9 cellular contexts compared by ENCODE assay signal in genomic region chr5:154395407-154396106, GRCh38. TPM values are rescaled to one million over a fixed set of nuclear protein-coding genes. Genes with fewer than 3 reads are reported as not detected.
DNase-seq lines count a peak whose midpoint lies in the region; TF ChIP-seq lines count a peak whose summit lies in the region.
"Had no signal": no experiment of that assay in that cellular context is flagged by ENCODE, and none has a peak within 500 bp of the region (broad histone marks: within the 10 kb centered on the region; RNA-seq: fewer than 3 reads in every experiment).

No MANE protein-coding gene starts in this region.

- TF ChIP-seq CTCF in GM20000 (IDR thresholded peaks at IDR 0.05; ENCODE audit: extremely low read depth, missing control alignments), result no peak
- no peak for TF ChIP-seq CTCF in endodermal cell (conservative IDR thresholded peaks at IDR 0.05)

- no peak overlapping the region for H3K4me3 ChIP-seq in endodermal cell (ENCODE audit: low read length)

- peaks cover 21% of the 10 kb centered on the region for H3K36me3 Mint-ChIP-seq in endodermal cell (ENCODE audit: low read depth)
- H3K36me3 Mint-ChIP-seq in activated CD4-positive, alpha-beta memory T cell treated with anti-CD3 and anti-CD28 coated beads, Interleukin-2, amount 10 ng/mL, durations not matched to agents 7 days and 5 days (ENCODE audit: low read depth), result peaks cover 14% of the 10 kb centered on the region

- H3K4me1 Mint-ChIP-seq in endodermal cell, result peaks cover 2% of the 10 kb centered on the region
- H3K4me1 Mint-ChIP-seq in activated CD4-positive, alpha-beta memory T cell treated with anti-CD3 and anti-CD28 coated beads, Interleukin-2, amount 10 ng/mL, durations not matched to agents 7 days and 5 days, result peaks cover 5% of the 10 kb centered on the region

- H3K4me1 ChIP-seq in endodermal cell (ENCODE audit: control insufficient read depth, insufficient read depth, low read length), result no peaks in the 10 kb centered on the region

- POLR2A ChIA-PET in activated CD4-positive, alpha-beta memory T cell treated with anti-CD3 and anti-CD28 coated beads, Interleukin-2, amount 10 ng/mL, durations not matched to agents 7 days and 5 days (lab: Charles Lee), result no interaction called here

- no peak overlapping the region for H3K4me3 Mint-ChIP-seq in endodermal cell
- no peak overlapping the region for H3K4me3 Mint-ChIP-seq in activated CD4-positive, alpha-beta memory T cell treated with anti-CD3 and anti-CD28 coated beads, Interleukin-2, amount 10 ng/mL, durations not matched to agents 7 days and 5 days
- H3K4me3 Mint-ChIP-seq: stimulated activated naive CD8-positive, alpha-beta T cell treated with anti-CD3 and anti-CD28 coated beads, Interleukin-15, Interleukin-2, amounts not matched to agents 100 ng/mL and 50 ng/mL, for 24 hours had no signal

- H3K27me3 ChIP-seq in endodermal cell (ENCODE audit: control insufficient read depth, insufficient read depth, low read length, poor library complexity, severe bottlenecking), result no peaks in the 10 kb centered on the region

- no peaks in the 10 kb centered on the region for H3K9me3 ChIP-seq in endodermal cell (ENCODE audit: control insufficient read depth, low read length)

- WGBS in endodermal cell (ENCODE audit: insufficient coverage in 1 of 2, insufficient read length in 1 of 2), 2 experiments, result 62 to 73% methylated on average over 9 to 14 of the region's 14 CpGs

- CTCF ChIA-PET in activated CD4-positive, alpha-beta memory T cell treated with anti-CD3 and anti-CD28 coated beads, Interleukin-2, amount 10 ng/mL, durations not matched to agents 7 days and 5 days (lab: Charles Lee), result interaction anchor here (1.2 to 1.5 kb wide), 2 partner anchors 9 to 323 kb away, joined by 4 to 5 read pairs; no protein-coding TSS in a partner anchor

- DNase-seq in COR-L47 (lab: John Stamatoyannopoulos, UW) (peak; percentile 71), GM20000 (ENCODE audit: low spot score) (peak; percentile 55), M059J (ENCODE audit: low read depth) (peak; percentile 71), endodermal cell (peak; percentile 82), hippocampal formation (lab: John Stamatoyannopoulos, UW) (no peak), HuH-7 (ENCODE audit: low spot score) (no peak)
- no peak for DNase-seq in activated T-cell treated with anti-CD3 and anti-CD28 coated beads, Interleukin-2, amount 50 U/mL, for 1 hour
- DNase-seq in activated CD4-positive, alpha-beta memory T cell treated with anti-CD3 and anti-CD28 coated beads, Interleukin-2, amount 10 ng/mL, durations not matched to agents 7 days and 5 days, result no peak

- H3K27ac Mint-ChIP-seq in endodermal cell, result no peak overlapping the region
- H3K27ac Mint-ChIP-seq in activated CD4-positive, alpha-beta memory T cell treated with anti-CD3 and anti-CD28 coated beads, Interleukin-2, amount 10 ng/mL, durations not matched to agents 7 days and 5 days, result no peak overlapping the region
- H3K27ac Mint-ChIP-seq: stimulated activated naive CD8-positive, alpha-beta T cell treated with anti-CD3 and anti-CD28 coated beads, Interleukin-15, Interleukin-2, amounts not matched to agents 100 ng/mL and 50 ng/mL, for 24 hours had no signal

- no peak overlapping the region for H3K27ac ChIP-seq in endodermal cell (ENCODE audit: low read depth, low read length)

- H3K36me3 ChIP-seq in endodermal cell (ENCODE audit: control insufficient read depth, insufficient read depth, low read length), result peaks cover 52% of the 10 kb centered on the region

- no peak overlapping the region for H3K9ac ChIP-seq in endodermal cell (ENCODE audit: extremely low read depth, low read length, poor library complexity, severe bottlenecking)

- no peaks in the 10 kb centered on the region for H3K9me3 Mint-ChIP-seq in endodermal cell
- H3K9me3 Mint-ChIP-seq in activated CD4-positive, alpha-beta memory T cell treated with anti-CD3 and anti-CD28 coated beads, Interleukin-2, amount 10 ng/mL, durations not matched to agents 7 days and 5 days, result no peaks in the 10 kb centered on the region
- H3K9me3 Mint-ChIP-seq: stimulated activated naive CD8-positive, alpha-beta T cell treated with anti-CD3 and anti-CD28 coated beads, Interleukin-15, Interleukin-2, amounts not matched to agents 100 ng/mL and 50 ng/mL, for 24 hours had no signal

- H3K27me3 Mint-ChIP-seq in endodermal cell (ENCODE audit: insufficient read depth), result peaks cover 6% of the 10 kb centered on the region
- no peaks in the 10 kb centered on the region for H3K27me3 Mint-ChIP-seq in activated CD4-positive, alpha-beta memory T cell treated with anti-CD3 and anti-CD28 coated beads, Interleukin-2, amount 10 ng/mL, durations not matched to agents 7 days and 5 days
- H3K27me3 Mint-ChIP-seq: stimulated activated naive CD8-positive, alpha-beta T cell treated with anti-CD3 and anti-CD28 coated beads, Interleukin-15, Interleukin-2, amounts not matched to agents 100 ng/mL and 50 ng/mL, for 24 hours had no signal

RNA-seq across cellular contexts. Expression of gene SAP30L, which starts 50.2 kb away (rescaled TPM):
- total RNA-seq in M059J (2014; rRNA removed; shearing (Covaris generic)), result 17.2 and 59.2 TPM in 2 replicates
- 10 to 100 TPM; 27.7 to 40.3 TPM for total RNA-seq in endodermal cell
- polyA plus RNA-seq in endodermal cell (2013, experiment 1 of 2), result 43.4 TPM
- polyA plus RNA-seq in endodermal cell (2013, experiment 2 of 2), result 44.9 TPM
- 10 to 100 TPM; 42.6 to 46.6 TPM for total RNA-seq in activated CD4-positive, alpha-beta memory T cell treated with anti-CD3 and anti-CD28 coated beads, Interleukin-2, amount 10 ng/mL, durations not matched to agents 7 days and 5 days

Comparison
In these comparisons a context has a peak if more than half of its experiments do, and no peak if none do; other contexts are left out.
1. DNase-seq: peak in COR-L47 (single experiment), GM20000 (single experiment), M059J (single experiment) and endodermal cell (single experiment); none in hippocampal formation (0 of 2), activated T-cell treated with anti-CD3 and anti-CD28 coated beads, Interleukin-2, amount 50 U/mL, for 1 hour (single experiment), HuH-7 (single experiment) and activated CD4-positive, alpha-beta memory T cell treated with anti-CD3 and anti-CD28 coated beads, Interleukin-2, amount 10 ng/mL, durations not matched to agents 7 days and 5 days (single experiment).